ENCODE assay signal across 1 cellular context in genomic region chr1:183193963-183194362, GRCh38.
A peak's percentile ranks its signal among the peaks of the same experiment; 100 is the strongest.
TF ChIP-seq lines count a peak whose summit lies in the region.
"Not testable (repeated sequence)": the region's sequence is repeated elsewhere in the genome, so short reads cannot be mapped to it uniquely, and the experiment has no call there.

No MANE protein-coding gene starts in this region.

TF ChIP-seq in HepG2, 621 proteins besides CTCF, POLR2A, EP300 and RAD21:
- peak; percentile 60; the same call in 1 of the 2 replicates for TF ChIP-seq RAD51 (IDR thresholded peaks at IDR 0.05; ENCODE audit: borderline replicate concordance)
- TF ChIP-seq USF2 (IDR thresholded peaks at IDR 0.05; ENCODE audit: low read depth, low read length): 0 out of 2 replicates have a peak, but pooled peaks have one; percentile 7
- TF ChIP-seq USF2 (CRISPR knock-in tag; IDR thresholded peaks at IDR 0.05; ENCODE audit: borderline replicate concordance): not testable (repeated sequence)
